Comparison of ENCODE assay signal across 9 cellular contexts in the genomic region with DNA sequence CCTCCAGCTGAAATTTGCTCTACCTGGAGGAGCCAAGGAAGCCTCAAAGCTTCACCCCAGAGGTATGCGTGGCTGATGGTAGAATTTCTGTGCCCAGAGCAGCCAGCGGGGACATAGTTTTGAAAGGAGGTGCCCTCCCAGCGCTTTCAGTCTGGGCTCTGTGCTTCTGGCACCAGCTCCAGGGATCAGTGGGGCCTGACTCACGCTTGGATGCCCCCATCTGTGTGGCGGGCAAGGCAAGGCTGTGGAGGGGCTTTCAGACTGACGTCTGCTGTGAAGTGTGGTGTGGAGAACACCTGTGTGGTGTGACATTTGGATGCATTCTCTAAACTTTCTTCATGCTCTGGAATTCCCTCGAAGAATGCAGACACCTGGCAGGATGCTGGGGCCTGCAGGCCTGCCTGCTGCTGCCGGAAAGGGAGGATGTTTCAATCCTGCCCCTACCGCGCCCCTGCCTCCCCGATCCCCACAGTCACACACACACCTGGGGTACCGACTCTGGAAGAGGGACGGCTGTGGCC.
DNase-seq lines count a peak whose midpoint lies in the region; ATAC-seq, FAIRE-seq and TF ChIP-seq lines count a peak whose summit lies in the region.
"Had no signal": no experiment of that assay in that cellular context is flagged by ENCODE, and none has a peak within 500 bp of the region (broad histone marks: within the 10 kb centered on the region; RNA-seq: fewer than 3 reads in every experiment).

No MANE protein-coding gene starts in this region.

- intact Hi-C loops in upper lobe of right lung (cut with DNase I), result no loop called here

- H3K9ac ChIP-seq in astrocyte (ENCODE audit: low read length), result peak overlapping the region; percentile 79

- FAIRE-seq in astrocyte (lab: Jason Lieb, UNC), result no peak

- H3K4me1 Mint-ChIP-seq in HFFc6 (ENCODE audit: low read depth), result peaks cover 87% of the 10 kb centered on the region
- peaks cover 71% of the 10 kb centered on the region for H3K4me1 Mint-ChIP-seq in astrocyte (ENCODE audit: low read depth, unreplicated experiment)

- no peak overlapping the region for H2AFZ ChIP-seq in astrocyte (ENCODE audit: low read depth, low read length)

- H3K9me3 ChIP-seq in astrocyte (ENCODE audit: insufficient read depth, low read depth, low read length) (no peaks in the 10 kb centered on the region), upper lobe of right lung (no peaks in the 10 kb centered on the region)

- H3K36me3 Mint-ChIP-seq in HFFc6 (ENCODE audit: low read depth) (peaks cover 28% of the 10 kb centered on the region), astrocyte (ENCODE audit: low read depth, unreplicated experiment) (peaks cover 32% of the 10 kb centered on the region)

- ATAC-seq in upper lobe of right lung, result peak; percentile 38
- no peak for ATAC-seq in HG03354 (IDR thresholded peaks at IDR 0.05; ENCODE audit: poor library complexity, severe bottlenecking, unreplicated experiment)
- ATAC-seq in HG02884 (IDR thresholded peaks at IDR 0.05; ENCODE audit: unreplicated experiment), result no peak

- peak overlapping the region; percentile 89 for H3K27ac ChIP-seq in astrocyte (ENCODE audit: low read depth, low read length)
- H3K27ac ChIP-seq in upper lobe of right lung, result peak overlapping the region; percentile 13

- peak overlapping the region; percentile 63 for H3K4me2 ChIP-seq in astrocyte (ENCODE audit: low read length)

- H3K27me3 Mint-ChIP-seq in HFFc6 (ENCODE audit: insufficient read depth) (peaks cover 3% of the 10 kb centered on the region; the same call in 1 of the 2 replicates), astrocyte (ENCODE audit: low read depth, unreplicated experiment) (no peaks in the 10 kb centered on the region)

- H3K79me2 ChIP-seq in astrocyte (ENCODE audit: insufficient read depth, low read length), result peaks cover 7% of the 10 kb centered on the region

- H3K9me3 Mint-ChIP-seq in HFFc6 (no peaks in the 10 kb centered on the region), astrocyte (ENCODE audit: unreplicated experiment) (peaks cover 2% of the 10 kb centered on the region)

- no peaks in the 10 kb centered on the region for H3K27me3 ChIP-seq in astrocyte (ENCODE audit: insufficient read depth, low read length)
- no peaks in the 10 kb centered on the region for H3K27me3 ChIP-seq in kidney epithelial cell (ENCODE audit: control insufficient read depth, insufficient read depth, low read length)
- no peaks in the 10 kb centered on the region for H3K27me3 ChIP-seq in upper lobe of right lung

- H3K27ac Mint-ChIP-seq in HFFc6 (peak overlapping the region; percentile 98), astrocyte (ENCODE audit: unreplicated experiment) (peak overlapping the region; percentile 91)

- H4K20me1 ChIP-seq in astrocyte (ENCODE audit: insufficient read depth, low read length), result peaks cover 3% of the 10 kb centered on the region

- peak overlapping the region; percentile 86 for H3K4me3 Mint-ChIP-seq in HFFc6
- H3K4me3 Mint-ChIP-seq in astrocyte (ENCODE audit: unreplicated experiment), result no peak overlapping the region

- TF ChIP-seq CTCF in HFFc6 (IDR thresholded peaks at IDR 0.05) (no peak), astrocyte (IDR thresholded peaks at IDR 0.05; ENCODE audit: insufficient read depth, low read depth, low read length) (no peak), kidney epithelial cell (IDR thresholded peaks at IDR 0.05; ENCODE audit: insufficient read depth, low read length, poor library complexity, severe bottlenecking) (no peak), upper lobe of right lung (IDR thresholded peaks at IDR 0.05) (no peak)

- DNase-seq in HFFc6, result no peak
- peak; percentile 80 for DNase-seq in astrocyte (ENCODE audit: low read depth)
- DNase-seq in kidney epithelial cell (ENCODE audit: low read depth), result peak; percentile 73
- no peak for DNase-seq in upper lobe of right lung
- no peak for DNase-seq in T1000 (lab: John Stamatoyannopoulos, UW)
- no peak for DNase-seq in NCI-H510A (lab: John Stamatoyannopoulos, UW)
- DNase-seq: T-helper 2 cell had no signal

- no peak overlapping the region for H3K4me3 ChIP-seq in astrocyte (ENCODE audit: insufficient read depth, low read depth, low read length)
- no peak overlapping the region for H3K4me3 ChIP-seq in kidney epithelial cell (ENCODE audit: low read depth, low read length)
- H3K4me3 ChIP-seq in upper lobe of right lung, result no peak overlapping the region

- H3K4me1 ChIP-seq in astrocyte (ENCODE audit: insufficient read depth, low read length) (peaks cover 47% of the 10 kb centered on the region), upper lobe of right lung (no peaks in the 10 kb centered on the region)

- H3K36me3 ChIP-seq in astrocyte (ENCODE audit: insufficient read depth, low read length) (no peaks in the 10 kb centered on the region), kidney epithelial cell (ENCODE audit: control insufficient read depth, insufficient read depth, low read length) (no peaks in the 10 kb centered on the region), upper lobe of right lung (peaks cover 5% of the 10 kb centered on the region)

Comparison
In these comparisons a context has a peak if more than half of its experiments do, and no peak if none do; other contexts are left out.
1. DNase-seq: peak in astrocyte (single experiment) and kidney epithelial cell (single experiment); none in HFFc6 (single experiment), upper lobe of right lung (single experiment), T1000 (single experiment) and NCI-H510A (single experiment).